In genomic region chr1:40860706-40861226, GRCh38 we compare ENCODE assay signal across 9 cellular contexts. TPM values are rescaled to one million over a fixed set of nuclear protein-coding genes. Genes with fewer than 3 reads are reported as not detected.
A peak's percentile ranks its signal among the peaks of the same experiment; 100 is the strongest.
DNase-seq lines count a peak whose midpoint lies in the region; ATAC-seq, FAIRE-seq and TF ChIP-seq lines count a peak whose summit lies in the region.
"Had no signal": no experiment of that assay in that cellular context is flagged by ENCODE, and none has a peak within 500 bp of the region (broad histone marks: within the 10 kb centered on the region; RNA-seq: fewer than 3 reads in every experiment).

No MANE protein-coding gene starts in this region.

- H3K4me1 ChIP-seq in astrocyte (ENCODE audit: insufficient read depth, low read length) = no peaks in the 10 kb centered on the region

- DNase-seq in Kasumi-1 (lab: John Stamatoyannopoulos, UW) = peak; percentile 42 to 62
- DNase-seq in astrocyte (ENCODE audit: low read depth) = no peak
- DNase-seq in immature natural killer cell = no peak
- DNase-seq in NCI-H510A (lab: John Stamatoyannopoulos, UW) = no peak
- no peak for DNase-seq in SK-N-DZ (ENCODE audit: low spot score)
- DNase-seq in inferior parietal cortex (ENCODE audit: extremely low spot score) = no peak

- H3K4me3 ChIP-seq in astrocyte (ENCODE audit: insufficient read depth, low read depth, low read length) = peak overlapping the region; percentile 65

- FAIRE-seq in astrocyte (lab: Jason Lieb, UNC) = no peak

- H2AFZ ChIP-seq in astrocyte (ENCODE audit: low read depth, low read length) = peak overlapping the region; percentile 77

- peak overlapping the region; percentile 54 for H3K9ac ChIP-seq in astrocyte (ENCODE audit: low read length)
- H3K9ac ChIP-seq: GM23248 had no signal

- peaks cover 5% of the 10 kb centered on the region for H4K20me1 ChIP-seq in astrocyte (ENCODE audit: insufficient read depth, low read length)

- H3K4me2 ChIP-seq in astrocyte (ENCODE audit: low read length) = peak overlapping the region; percentile 76

- H3K9me3 ChIP-seq in astrocyte (ENCODE audit: insufficient read depth, low read depth, low read length) = no peaks in the 10 kb centered on the region

- no peaks in the 10 kb centered on the region for H3K4me1 Mint-ChIP-seq in astrocyte (ENCODE audit: low read depth, unreplicated experiment)
- peaks cover 9 to 13% of the 10 kb centered on the region in 2 donors for H3K4me1 Mint-ChIP-seq in immature natural killer cell
- peaks cover 12% of the 10 kb centered on the region for H3K4me1 Mint-ChIP-seq in stimulated activated memory B cell treated with anti-CD40 and anti-IgM and Interleukin-4, amounts not matched to agents 10 μg/mL and 1 μg/mL and 100 μg/mL, for 72 hours

- H3K4me3 Mint-ChIP-seq in astrocyte (ENCODE audit: unreplicated experiment) (peak overlapping the region; percentile 78), immature natural killer cell (peak overlapping the region; percentile 80 to 86 (median 84))
- peak overlapping the region; percentile 79 for H3K4me3 Mint-ChIP-seq in stimulated activated memory B cell treated with anti-CD40 and anti-IgM and Interleukin-4, amounts not matched to agents 10 μg/mL and 1 μg/mL and 100 μg/mL, for 72 hours

- H3K27ac Mint-ChIP-seq in astrocyte (ENCODE audit: unreplicated experiment) = no peak overlapping the region
- peak overlapping the region in 4 of 6 donors; percentile 45 to 64 (median 61) for H3K27ac Mint-ChIP-seq in immature natural killer cell
- peak overlapping the region; percentile 65 for H3K27ac Mint-ChIP-seq in stimulated activated memory B cell treated with anti-CD40 and anti-IgM and Interleukin-4, amounts not matched to agents 10 μg/mL and 1 μg/mL and 100 μg/mL, for 72 hours

- ATAC-seq in stimulated activated memory B cell treated with anti-CD40 and anti-IgM and Interleukin-4, amounts not matched to agents 10 μg/mL and 1 μg/mL and 100 μg/mL, for 72 hours = no peak
- ATAC-seq in HG03521 (IDR thresholded peaks at IDR 0.05; ENCODE audit: unreplicated experiment) = no peak

- H3K9me3 Mint-ChIP-seq in astrocyte (ENCODE audit: unreplicated experiment) (no peaks in the 10 kb centered on the region), immature natural killer cell (no peaks in the 10 kb centered on the region)
- no peaks in the 10 kb centered on the region for H3K9me3 Mint-ChIP-seq in stimulated activated memory B cell treated with anti-CD40 and anti-IgM and Interleukin-4, amounts not matched to agents 10 μg/mL and 1 μg/mL and 100 μg/mL, for 72 hours

- H3K36me3 Mint-ChIP-seq in astrocyte (ENCODE audit: low read depth, unreplicated experiment) (no peaks in the 10 kb centered on the region), immature natural killer cell (no peaks in the 10 kb centered on the region)
- H3K36me3 Mint-ChIP-seq in stimulated activated memory B cell treated with anti-CD40 and anti-IgM and Interleukin-4, amounts not matched to agents 10 μg/mL and 1 μg/mL and 100 μg/mL, for 72 hours = no peaks in the 10 kb centered on the region

- H3K27me3 ChIP-seq in astrocyte (ENCODE audit: insufficient read depth, low read length) = no peaks in the 10 kb centered on the region

- no peaks in the 10 kb centered on the region for H3K79me2 ChIP-seq in astrocyte (ENCODE audit: insufficient read depth, low read length)

- no peak overlapping the region for H3K27ac ChIP-seq in astrocyte (ENCODE audit: low read depth, low read length)
- H3K27ac ChIP-seq: GM23248 had no signal

- peaks cover 47% of the 10 kb centered on the region for H3K27me3 Mint-ChIP-seq in astrocyte (ENCODE audit: low read depth, unreplicated experiment)
- peaks cover 2 to 12% (median 7%) of the 10 kb centered on the region in 3 donors for H3K27me3 Mint-ChIP-seq in immature natural killer cell (ENCODE audit: low read depth in 3 of 3)
- peaks cover 37% of the 10 kb centered on the region for H3K27me3 Mint-ChIP-seq in stimulated activated memory B cell treated with anti-CD40 and anti-IgM and Interleukin-4, amounts not matched to agents 10 μg/mL and 1 μg/mL and 100 μg/mL, for 72 hours

- no peak for TF ChIP-seq CTCF in astrocyte (IDR thresholded peaks at IDR 0.05; ENCODE audit: insufficient read depth, low read depth, low read length)

- H3K36me3 ChIP-seq in astrocyte (ENCODE audit: insufficient read depth, low read length) = no peaks in the 10 kb centered on the region

RNA-seq across cellular contexts. Expression of gene CITED4, which starts 1.4 kb away (rescaled TPM):
- 4.8 and 7.1 TPM in 2 replicates for total RNA-seq in astrocyte
- polyA plus RNA-seq in immature natural killer cell = 1 to 10 TPM; 2.1 to 3.5 (median 2.7) TPM
- 5.2 and 9.1 TPM in 2 replicates for polyA plus RNA-seq in SK-N-DZ (2014; cell fraction: cytosol; rRNA removed)
- 3.8 and 5.3 TPM in 2 replicates for polyA plus RNA-seq in SK-N-DZ (2014; cell fraction: nucleus; rRNA removed)
- total RNA-seq: GM23248 had no signal
- polyA plus RNA-seq: GM23248 had no signal

Comparison
In these comparisons a context has a peak if more than half of its experiments do, and no peak if none do; other contexts are left out.
1. DNase-seq: peak in Kasumi-1 (2 of 2); none in astrocyte (single experiment), immature natural killer cell (0 of 3), NCI-H510A (single experiment), SK-N-DZ (single experiment) and inferior parietal cortex (single experiment).
2. Peak in every context shown above with its lines, with median percentiles within 50 percentile points of each other: H3K4me3 Mint-ChIP-seq.